24 cellular contexts compared by ENCODE assay signal in the genomic region with DNA sequence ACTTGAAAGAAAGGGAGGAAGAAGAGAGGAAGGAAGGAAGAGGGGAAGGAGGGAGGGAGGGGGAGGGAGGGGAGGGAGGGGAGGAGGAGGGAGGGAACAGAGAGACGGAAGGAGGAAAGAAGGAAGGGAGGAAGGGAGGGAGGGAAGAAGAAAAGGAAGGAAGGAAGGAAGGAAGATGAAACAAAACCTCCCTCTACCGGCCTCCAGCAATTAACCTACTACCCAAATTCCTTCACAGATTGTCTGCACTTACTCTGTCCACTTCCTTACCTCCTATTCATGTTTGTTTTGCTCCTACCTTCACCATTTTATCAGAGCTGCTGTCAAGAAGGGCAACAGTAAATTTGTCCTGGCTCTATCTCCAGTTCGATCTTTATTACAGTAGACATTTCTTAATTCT. TPM values are rescaled to one million over a fixed set of nuclear protein-coding genes. Genes with fewer than 3 reads are reported as not detected.
A peak's percentile ranks its signal among the peaks of the same experiment; 100 is the strongest.
DNase-seq lines count a peak whose midpoint lies in the region; ATAC-seq and TF ChIP-seq lines count a peak whose summit lies in the region.
"Had no signal": no experiment of that assay in that cellular context is flagged by ENCODE, and none has a peak within 500 bp of the region (broad histone marks: within the 10 kb centered on the region; RNA-seq: fewer than 3 reads in every experiment).

No MANE protein-coding gene starts in this region.

- H3K9me3 Mint-ChIP-seq in activated T-cell treated with anti-CD3 and anti-CD28 coated beads, Interleukin-2, amount 50 U/mL, for 72 hours = peaks cover 0 to 1% of the 10 kb centered on the region in 2 donors
- peaks cover 6% of the 10 kb centered on the region for H3K9me3 Mint-ChIP-seq in Caco-2 (ENCODE audit: unreplicated experiment)
- H3K9me3 Mint-ChIP-seq: CD8-positive, alpha-beta T cell had no signal

- intact Hi-C loops in A673 (cut with micrococcal nuclease; ENCODE audit: unreplicated experiment) (no loop called here), Caco-2 (cut with micrococcal nuclease; ENCODE audit: unreplicated experiment) (loop anchor here (2.0 to 5.0 kb wide), 2 partner anchors 19 to 38 kb away; no protein-coding TSS in a partner anchor)

- no peak for ATAC-seq in activated T-cell treated with anti-CD3 and anti-CD28 coated beads, Interleukin-2, amount 50 U/mL, for 72 hours (replicated peaks in 1 of 2)
- ATAC-seq in GM21381 (IDR thresholded peaks at IDR 0.05; ENCODE audit: unreplicated experiment) = no peak
- ATAC-seq: A549; CD8-positive, alpha-beta T cell; K562; Panc1 had no signal

- TF ChIP-seq CTCF in A673 (conservative IDR thresholded peaks at IDR 0.05; ENCODE audit: low read depth, low read length) (no peak), Caco-2 (IDR thresholded peaks at IDR 0.05; ENCODE audit: insufficient read depth in 1 of 2, low read depth in 1 of 2, low read length in 1 of 2, severe bottlenecking in 1 of 2, unreplicated experiment in 1 of 2) (no peak)

- BruUV-seq in A673 (replicated peaks; lab: Mats Ljungman, UMichigan) = no TSS peak
- BruUV-seq in Caco-2 (replicated peaks; lab: Mats Ljungman, UMichigan) = no TSS peak

- H3K27me3 ChIP-seq in A673 (replicated peaks; ENCODE audit: insufficient read depth, low read depth, low read length, poor library complexity) (no peaks in the 10 kb centered on the region), Caco-2 (replicated peaks; ENCODE audit: control insufficient read depth, insufficient read depth, low read length) (no peaks in the 10 kb centered on the region)

- no peak for DNase-seq in activated T-cell treated with anti-CD3 and anti-CD28 coated beads, Interleukin-2, amount 50 U/mL, for 72 hours
- no peak for DNase-seq in activated T-cell treated with anti-CD3 and anti-CD28 coated beads for 4 hours
- peak; percentile 5 for DNase-seq in A673 (ENCODE audit: low spot score)
- no peak for DNase-seq in Caco-2
- peak; percentile 71 for DNase-seq in SK-N-DZ (ENCODE audit: low spot score)
- DNase-seq in stimulated activated CD4-positive, alpha-beta T cell treated with anti-CD3 and anti-CD28 coated beads, Interleukin-15, amount 100 ng/mL, for 24 hours = no peak
- no peak for DNase-seq in Kasumi-1 (lab: John Stamatoyannopoulos, UW)
- DNase-seq: C1 segment of cervical spinal cord; CD8-positive, alpha-beta T cell; DMS 273 treated with DMSO at 0.1 percent for 48 hours; DMS79; GF-D8; NCI-H2029; NCI-H446 treated with DMSO at 0.1 percent for 48 hours; NCI-H526; NCI-H82; NK-92 treated with Interleukin-12 subunit alpha and Interleukin-12 subunit beta, amount 100 ng/mL, for 24 hours; SHP77; SW 1271 had no signal

- POLR2A ChIA-PET in A673 (lab: Charles Lee; ENCODE audit: low non-redundant PET) = no interaction called here
- POLR2A ChIA-PET in Caco-2 (lab: Charles Lee) = no interaction called here

- peak overlapping the region; percentile 23 to 53 for H3K4me3 Mint-ChIP-seq in activated T-cell treated with anti-CD3 and anti-CD28 coated beads, Interleukin-2, amount 50 U/mL, for 72 hours
- H3K4me3 Mint-ChIP-seq in Caco-2 (ENCODE audit: unreplicated experiment) = peak overlapping the region; percentile 51
- H3K4me3 Mint-ChIP-seq: CD8-positive, alpha-beta T cell had no signal

- peaks cover 7% of the 10 kb centered on the region for H3K27me3 Mint-ChIP-seq in activated T-cell treated with anti-CD3 and anti-CD28 coated beads, Interleukin-2, amount 50 U/mL, for 72 hours (ENCODE audit: low read depth)
- H3K27me3 Mint-ChIP-seq in Caco-2 (ENCODE audit: insufficient read depth, unreplicated experiment) = no peaks in the 10 kb centered on the region

- H3K4me1 ChIP-seq in A673 (ENCODE audit: insufficient read depth, low read length, poor library complexity, severe bottlenecking) = no peaks in the 10 kb centered on the region
- H3K4me1 ChIP-seq in Caco-2 = peaks cover 47% of the 10 kb centered on the region
- H3K4me1 ChIP-seq: A549 had no signal

- CTCF ChIA-PET in A673 (lab: Charles Lee) (no interaction called here), Caco-2 (lab: Charles Lee) (no interaction called here)

- H3K36me3 ChIP-seq in A673 (ENCODE audit: insufficient read depth, low read length, poor library complexity, severe bottlenecking) (no peaks in the 10 kb centered on the region), Caco-2 (ENCODE audit: control insufficient read depth, insufficient read depth, low read length) (no peaks in the 10 kb centered on the region)

- peaks cover 0 to 22% of the 10 kb centered on the region in 2 donors for H3K36me3 Mint-ChIP-seq in activated T-cell treated with anti-CD3 and anti-CD28 coated beads, Interleukin-2, amount 50 U/mL, for 72 hours (ENCODE audit: insufficient read depth in 2 of 2)
- H3K36me3 Mint-ChIP-seq in Caco-2 (ENCODE audit: insufficient read depth, unreplicated experiment) = no peaks in the 10 kb centered on the region
- H3K36me3 Mint-ChIP-seq: CD8-positive, alpha-beta T cell had no signal

- peaks cover 33% of the 10 kb centered on the region for H3K4me1 Mint-ChIP-seq in activated T-cell treated with anti-CD3 and anti-CD28 coated beads, Interleukin-2, amount 50 U/mL, for 72 hours (ENCODE audit: low read depth)
- peaks cover 40% of the 10 kb centered on the region for H3K4me1 Mint-ChIP-seq in Caco-2 (ENCODE audit: low read depth, unreplicated experiment)

- H3K4me3 ChIP-seq in A673 (ENCODE audit: low read depth, low read length, poor library complexity, severe bottlenecking) (no peak overlapping the region), Caco-2 (ENCODE audit: low read depth, low read length) (no peak overlapping the region)
- H3K4me3 ChIP-seq: A549, K562 had no signal

- H3K27ac ChIP-seq in A673 (ENCODE audit: low read depth, low read length, poor library complexity, severe bottlenecking) = no peak overlapping the region
- H3K27ac ChIP-seq: A549, RWPE1 had no signal

- H3K27ac Mint-ChIP-seq in activated T-cell treated with anti-CD3 and anti-CD28 coated beads, Interleukin-2, amount 50 U/mL, for 72 hours = peak overlapping the region; percentile 91
- H3K27ac Mint-ChIP-seq in Caco-2 (ENCODE audit: unreplicated experiment) = no peak overlapping the region
- H3K27ac Mint-ChIP-seq: CD8-positive, alpha-beta T cell had no signal

- H3K9me3 ChIP-seq in A673 (ENCODE audit: low read depth, low read length, poor library complexity, severe bottlenecking) (no peaks in the 10 kb centered on the region), Caco-2 (no peaks in the 10 kb centered on the region; the same call in none of the 2 replicates)
- H3K9me3 ChIP-seq: A549 had no signal

RNA-seq across cellular contexts. Expression of a gene that starts 44.6 kb away (rescaled TPM):
- 100 to 1,000 TPM; 106 to 118 TPM for total RNA-seq in activated T-cell treated with anti-CD3 and anti-CD28 coated beads, Interleukin-2, amount 50 U/mL, for 72 hours
- total RNA-seq in A673 (2021) (30.3 and 31.7 TPM in 2 replicates), Caco-2 (2022) (35.8 and 40.4 TPM in 2 replicates)
- polyA plus RNA-seq in SK-N-DZ (2014; cell fraction: cytosol; rRNA removed) = 2.7 and 5.0 TPM in 2 replicates
- polyA plus RNA-seq in SK-N-DZ (2014; cell fraction: nucleus; rRNA removed) = 11.5 and 25.7 TPM in 2 replicates

Comparison
In these comparisons a context has a peak if more than half of its experiments do, and no peak if none do; other contexts are left out.
1. DNase-seq: peak in A673 (single experiment) and SK-N-DZ (single experiment); none in activated T-cell treated with anti-CD3 and anti-CD28 coated beads, Interleukin-2, amount 50 U/mL, for 72 hours (0 of 2), activated T-cell treated with anti-CD3 and anti-CD28 coated beads for 4 hours (single experiment), Caco-2 (0 of 2), stimulated activated CD4-positive, alpha-beta T cell treated with anti-CD3 and anti-CD28 coated beads, Interleukin-15, amount 100 ng/mL, for 24 hours (single experiment) and Kasumi-1 (0 of 2).